11 cellular contexts compared by ENCODE assay signal in the genomic region with DNA sequence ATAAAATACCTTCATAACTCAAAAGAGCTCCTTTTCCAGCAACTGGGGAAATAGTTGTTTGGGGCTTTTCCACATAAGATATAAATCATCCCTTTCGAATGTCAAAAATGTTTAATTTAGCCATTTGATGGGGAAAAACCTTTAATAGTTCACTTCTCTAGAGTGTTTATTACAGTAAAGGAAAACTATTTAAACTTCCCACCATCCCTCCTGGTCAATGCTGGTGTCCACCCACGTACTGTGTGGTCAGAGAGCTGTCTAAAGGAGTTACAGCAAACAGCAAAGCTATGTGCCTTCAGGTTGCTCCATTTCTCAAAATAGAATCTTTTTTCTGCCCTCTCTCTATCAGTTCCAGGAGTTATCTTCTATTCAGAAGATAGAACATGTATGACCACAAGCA. TPM values are rescaled to one million over a fixed set of nuclear protein-coding genes. Genes with fewer than 3 reads are reported as not detected.
DNase-seq lines count a peak whose midpoint lies in the region; TF ChIP-seq lines count a peak whose summit lies in the region.
"Had no signal": no experiment of that assay in that cellular context is flagged by ENCODE, and none has a peak within 500 bp of the region (broad histone marks: within the 10 kb centered on the region; RNA-seq: fewer than 3 reads in every experiment).

No MANE protein-coding gene starts in this region.

- no peak for TF ChIP-seq EP300 in sigmoid colon (IDR thresholded peaks at IDR 0.05)

- intact Hi-C loops in sigmoid colon (cut with DNase I) = loop anchor here (5.0 kb wide), 1 partner anchor 32 kb away; no protein-coding TSS in a partner anchor

- H3K4me1 ChIP-seq in sigmoid colon = peaks cover 2 to 92% (median 87%) of the 10 kb centered on the region in 4 donors

- no peak overlapping the region for H3K9ac ChIP-seq in SK-N-MC (ENCODE audit: insufficient read length)

- TF ChIP-seq CTCF in sigmoid colon (IDR thresholded peaks at IDR 0.05) = no peak

- H3K27me3 ChIP-seq in sigmoid colon = no peaks in the 10 kb centered on the region

- DNase-seq in GM04504 (ENCODE audit: low read depth) (peak; percentile 35), SK-N-MC (ENCODE audit: low read depth, low spot score) (no peak), fibroblast of peridontal ligament (ENCODE audit: extremely low read depth) (peak; percentile 41), sigmoid colon (no peak), ecto neural progenitor cell (ENCODE audit: low spot score) (no peak), NOMO-1 (lab: John Stamatoyannopoulos, UW; ENCODE audit: unreplicated experiment in 2 of 2) (no peak), DMS 273 treated with DMSO at 0.1 percent for 48 hours (lab: John Stamatoyannopoulos, UW) (no peak)
- DNase-seq: hippocampal formation; NK-92 treated with Interleukin-12 subunit alpha and Interleukin-12 subunit beta, amount 100 ng/mL, for 24 hours; stimulated activated CD4-positive, alpha-beta T cell treated with anti-CD3 and anti-CD28 coated beads, Interleukin-15, amount 100 ng/mL, for 24 hours; stimulated activated naive CD4-positive, alpha-beta T cell treated with Interleukin-2 at 50 U/mL for 16 hours had no signal

- H3K4me3 ChIP-seq in SK-N-MC (no peak overlapping the region), sigmoid colon (no peak overlapping the region)

- H3K9me3 ChIP-seq in SK-N-MC (ENCODE audit: low read depth, low read length) (no peaks in the 10 kb centered on the region), sigmoid colon (no peaks in the 10 kb centered on the region)

- H3K27ac ChIP-seq in SK-N-MC = 0 out of 2 replicates have a peak overlapping the region, but pooled peaks have one; percentile 68
- H3K27ac ChIP-seq in sigmoid colon = peak overlapping the region in 3 of 4 donors; percentile 32 to 77 (median 62)

- 70 to 78% methylated on average over 2 of the region's 2 CpGs for WGBS in sigmoid colon, 2 donors

- TF ChIP-seq POLR2A in sigmoid colon (IDR thresholded peaks at IDR 0.05) = no peak

- H3K36me3 ChIP-seq in SK-N-MC (ENCODE audit: insufficient read depth, low read length) = peaks cover 18% of the 10 kb centered on the region
- H3K36me3 ChIP-seq in sigmoid colon = no peaks in the 10 kb centered on the region

RNA-seq across cellular contexts. Expression of a gene that starts 33.5 kb away (rescaled TPM):
- 100 to 1,000 TPM in 1 of 4 donors, 10 to 100 TPM in 3; 70.7 to 130 (median 79.7) TPM for total RNA-seq in sigmoid colon
- polyA plus RNA-seq in sigmoid colon = 10 to 100 TPM in 2 of 3 donors, 1 to 10 TPM in 1; 9.7 to 25.0 (median 13.8) TPM

Comparison
In these comparisons a context has a peak if more than half of its experiments do, and no peak if none do; other contexts are left out.
1. DNase-seq: peak in GM04504 (single experiment) and fibroblast of peridontal ligament (single experiment); none in SK-N-MC (single experiment), sigmoid colon (single experiment), ecto neural progenitor cell (single experiment), NOMO-1 (0 of 2) and DMS 273 treated with DMSO at 0.1 percent for 48 hours (single experiment).